7 cellular contexts compared by ENCODE assay signal in the genomic region with DNA sequence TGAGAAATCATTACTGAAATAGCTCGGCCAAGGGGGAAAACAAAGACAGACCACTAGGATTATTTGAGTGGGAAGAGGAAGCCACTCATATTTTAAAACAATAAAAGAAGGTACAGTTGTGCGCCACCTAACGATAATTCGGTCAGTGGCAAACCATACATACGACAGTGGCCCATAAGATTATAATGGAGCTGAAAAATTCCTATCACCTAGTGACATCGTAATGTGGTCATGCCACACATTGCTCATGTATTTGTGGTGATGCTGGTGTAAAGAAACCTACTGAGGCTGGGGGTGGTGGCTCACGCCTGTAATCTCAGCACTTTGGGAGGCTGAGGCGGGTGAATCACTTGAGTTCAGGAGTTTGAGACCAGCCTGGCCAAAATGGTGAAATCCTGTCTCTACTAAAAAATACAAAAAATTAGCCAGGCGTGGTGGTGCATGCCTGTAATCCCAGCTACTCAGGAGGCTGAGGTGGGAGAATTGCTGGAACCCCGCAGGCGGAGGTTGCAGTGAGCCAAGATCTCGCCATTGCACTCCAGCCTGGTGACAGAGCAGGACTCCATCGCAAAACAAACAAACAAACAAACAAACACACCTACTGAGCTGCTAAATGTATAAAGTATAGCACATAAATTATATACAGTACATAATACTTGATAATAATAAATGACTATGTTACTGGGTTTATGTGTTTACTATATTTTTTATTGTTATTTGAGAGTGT.
DNase-seq lines count a peak whose midpoint lies in the region; ATAC-seq and TF ChIP-seq lines count a peak whose summit lies in the region.
"Not testable (repeated sequence)": the region's sequence is repeated elsewhere in the genome, so short reads cannot be mapped to it uniquely, and the experiment has no call there.

No MANE protein-coding gene starts in this region.

- H3K4me1 Mint-ChIP-seq in activated T-cell treated with anti-CD3 and anti-CD28 coated beads, Interleukin-2, amount 50 U/mL, for 72 hours (ENCODE audit: low read depth), result not testable (repeated sequence)

- H3K36me3 ChIP-seq in brain microvascular endothelial cell (replicated peaks), result not testable (repeated sequence)

- H3K9me3 Mint-ChIP-seq in activated T-cell treated with anti-CD3 and anti-CD28 coated beads, Interleukin-2, amount 50 U/mL, for 72 hours, result not testable (repeated sequence)

- DNase-seq in EH (ENCODE audit: low read depth), result peak; percentile 47
- DNase-seq in KBM-7, result peak; percentile 27
- DNase-seq in NCI-H748 (lab: John Stamatoyannopoulos, UW; ENCODE audit: unreplicated experiment), result peak; percentile 0
- DNase-seq in activated T-cell treated with anti-CD3 and anti-CD28 coated beads, Interleukin-2, amount 50 U/mL, for 72 hours, result peak; percentile 2 to 3
- DNase-seq in brain microvascular endothelial cell, result peak; percentile 51
- DNase-seq in stimulated activated CD4-positive, alpha-beta T cell treated with anti-CD3 and anti-CD28 coated beads, Interleukin-15, amount 100 ng/mL, for 24 hours, result peak; percentile 5

- peak; percentile 20 for TF ChIP-seq CTCF in brain microvascular endothelial cell (IDR thresholded peaks at IDR 0.05; ENCODE audit: low read depth, low read length, missing control alignments)

- in situ Hi-C loops in KBM-7 (cut with MboI; ENCODE audit: low pct_unique_long_range_greater_than_20kb, low sequenced_read_pairs); brain microvascular endothelial cell (cut with HindIII; ENCODE audit: low pct_ligation_motif_present, low sequenced_read_pairs): not testable (repeated sequence)

- not testable (repeated sequence) for H3K4me3 ChIP-seq in brain microvascular endothelial cell (ENCODE audit: low read depth, low read length)

- H3K36me3 Mint-ChIP-seq in activated T-cell treated with anti-CD3 and anti-CD28 coated beads, Interleukin-2, amount 50 U/mL, for 72 hours (ENCODE audit: insufficient read depth in 2 of 2), result not testable (repeated sequence)

- not testable (repeated sequence) for H3K27me3 ChIP-seq in brain microvascular endothelial cell (replicated peaks)

- H3K27me3 Mint-ChIP-seq in activated T-cell treated with anti-CD3 and anti-CD28 coated beads, Interleukin-2, amount 50 U/mL, for 72 hours (ENCODE audit: low read depth), result not testable (repeated sequence)

- H3K27ac Mint-ChIP-seq in activated T-cell treated with anti-CD3 and anti-CD28 coated beads, Interleukin-2, amount 50 U/mL, for 72 hours, result not testable (repeated sequence)

- H3K27ac ChIP-seq in brain microvascular endothelial cell, result not testable (repeated sequence)

- not testable (repeated sequence) for H3K4me3 Mint-ChIP-seq in activated T-cell treated with anti-CD3 and anti-CD28 coated beads, Interleukin-2, amount 50 U/mL, for 72 hours

- 0 out of 3 replicates have a peak, but pooled peaks have one; percentile 31 for ATAC-seq in SK-N-SH treated with all-trans-retinoic acid at 6 μM for 48 hours
- peak; percentile 44 to 51 for ATAC-seq in activated T-cell treated with anti-CD3 and anti-CD28 coated beads, Interleukin-2, amount 50 U/mL, for 72 hours (replicated peaks in 1 of 2)

Comparison
In these comparisons a context has a peak if more than half of its experiments do, and no peak if none do; other contexts are left out.
1. DNase-seq: peak in every context shown above with its lines; median percentile 51 in brain microvascular endothelial cell; 47 in EH; 27 in KBM-7; 5 in stimulated activated CD4-positive, alpha-beta T cell treated with anti-CD3 and anti-CD28 coated beads, Interleukin-15, amount 100 ng/mL, for 24 hours; 2 in activated T-cell treated with anti-CD3 and anti-CD28 coated beads, Interleukin-2, amount 50 U/mL, for 72 hours; 0 in NCI-H748.